ENCODE assay signal across 1 cellular context in genomic region chr7:129611246-129612111, GRCh38.
A peak's percentile ranks its signal among the peaks of the same experiment; 100 is the strongest.
TF ChIP-seq lines count a peak whose summit lies in the region.

Gene NRF1 (plus strand): TSS chr7:129611720. CDS start chr7:129657352, 45,632 bp downstream.

TF ChIP-seq in HepG2, 621 proteins besides CTCF, POLR2A, EP300 and RAD21 (continued from another document and continues in another):
- TF ChIP-seq, protein P1, sequence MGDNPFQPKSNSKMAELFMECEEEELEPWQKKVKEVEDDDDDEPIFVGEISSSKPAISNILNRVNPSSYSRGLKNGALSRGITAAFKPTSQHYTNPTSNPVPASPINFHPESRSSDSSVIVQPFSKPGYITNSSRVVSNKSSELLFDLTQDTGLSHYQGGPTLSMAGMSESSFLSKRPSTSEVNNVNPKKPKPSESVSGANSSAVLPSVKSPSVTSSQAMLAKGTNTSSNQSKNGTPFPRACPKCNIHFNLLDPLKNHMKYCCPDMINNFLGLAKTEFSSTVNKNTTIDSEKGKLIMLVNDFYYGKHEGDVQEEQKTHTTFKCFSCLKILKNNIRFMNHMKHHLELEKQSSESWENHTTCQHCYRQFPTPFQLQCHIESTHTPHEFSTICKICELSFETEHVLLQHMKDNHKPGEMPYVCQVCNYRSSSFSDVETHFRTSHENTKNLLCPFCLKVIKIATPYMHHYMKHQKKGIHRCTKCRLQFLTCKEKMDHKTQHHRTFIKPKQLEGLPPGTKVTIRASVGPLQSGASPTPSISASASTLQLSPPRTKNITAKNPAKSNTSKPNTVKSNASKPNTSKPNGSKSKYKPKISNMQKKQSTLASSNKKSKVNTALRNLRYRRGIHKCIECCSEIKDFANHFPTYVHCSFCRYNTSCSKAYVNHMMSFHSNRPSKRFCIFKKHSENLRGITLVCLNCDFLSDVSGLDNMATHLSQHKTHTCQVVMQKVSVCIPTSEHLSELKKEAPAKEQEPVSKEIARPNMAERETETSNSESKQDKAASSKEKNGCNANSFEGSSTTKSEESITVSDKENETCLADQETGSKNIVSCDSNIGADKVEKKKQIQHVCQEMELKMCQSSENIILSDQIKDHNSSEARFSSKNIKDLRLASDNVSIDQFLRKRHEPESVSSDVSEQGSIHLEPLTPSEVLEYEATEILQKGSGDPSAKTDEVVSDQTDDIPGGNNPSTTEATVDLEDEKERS (CRISPR knock-in tag; IDR thresholded peaks at IDR 0.05), result no peak
- TF ChIP-seq, protein P2, sequence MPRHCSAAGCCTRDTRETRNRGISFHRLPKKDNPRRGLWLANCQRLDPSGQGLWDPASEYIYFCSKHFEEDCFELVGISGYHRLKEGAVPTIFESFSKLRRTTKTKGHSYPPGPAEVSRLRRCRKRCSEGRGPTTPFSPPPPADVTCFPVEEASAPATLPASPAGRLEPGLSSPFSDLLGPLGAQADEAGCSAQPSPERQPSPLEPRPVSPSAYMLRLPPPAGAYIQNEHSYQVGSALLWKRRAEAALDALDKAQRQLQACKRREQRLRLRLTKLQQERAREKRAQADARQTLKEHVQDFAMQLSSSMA (CRISPR knock-in tag; IDR thresholded peaks at IDR 0.05), result peak; percentile 100
- TF ChIP-seq ZNF24 (IDR thresholded peaks at IDR 0.05), result 0 out of 2 replicates have a peak, but pooled peaks have one; percentile 32
- TF ChIP-seq, protein P3, sequence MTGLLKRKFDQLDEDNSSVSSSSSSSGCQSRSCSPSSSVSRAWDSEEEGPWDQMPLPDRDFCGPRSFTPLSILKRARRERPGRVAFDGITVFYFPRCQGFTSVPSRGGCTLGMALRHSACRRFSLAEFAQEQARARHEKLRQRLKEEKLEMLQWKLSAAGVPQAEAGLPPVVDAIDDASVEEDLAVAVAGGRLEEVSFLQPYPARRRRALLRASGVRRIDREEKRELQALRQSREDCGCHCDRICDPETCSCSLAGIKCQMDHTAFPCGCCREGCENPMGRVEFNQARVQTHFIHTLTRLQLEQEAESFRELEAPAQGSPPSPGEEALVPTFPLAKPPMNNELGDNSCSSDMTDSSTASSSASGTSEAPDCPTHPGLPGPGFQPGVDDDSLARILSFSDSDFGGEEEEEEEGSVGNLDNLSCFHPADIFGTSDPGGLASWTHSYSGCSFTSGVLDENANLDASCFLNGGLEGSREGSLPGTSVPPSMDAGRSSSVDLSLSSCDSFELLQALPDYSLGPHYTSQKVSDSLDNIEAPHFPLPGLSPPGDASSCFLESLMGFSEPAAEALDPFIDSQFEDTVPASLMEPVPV (CRISPR knock-in tag; IDR thresholded peaks at IDR 0.05), result 0 out of 2 replicates have a peak, but pooled peaks have one; percentile 51
- TF ChIP-seq YY1 (IDR thresholded peaks at IDR 0.05; ENCODE audit: insufficient read depth, insufficient replicate concordance, low read depth, low read length), result peak; percentile 98
- TF ChIP-seq, protein P4, sequence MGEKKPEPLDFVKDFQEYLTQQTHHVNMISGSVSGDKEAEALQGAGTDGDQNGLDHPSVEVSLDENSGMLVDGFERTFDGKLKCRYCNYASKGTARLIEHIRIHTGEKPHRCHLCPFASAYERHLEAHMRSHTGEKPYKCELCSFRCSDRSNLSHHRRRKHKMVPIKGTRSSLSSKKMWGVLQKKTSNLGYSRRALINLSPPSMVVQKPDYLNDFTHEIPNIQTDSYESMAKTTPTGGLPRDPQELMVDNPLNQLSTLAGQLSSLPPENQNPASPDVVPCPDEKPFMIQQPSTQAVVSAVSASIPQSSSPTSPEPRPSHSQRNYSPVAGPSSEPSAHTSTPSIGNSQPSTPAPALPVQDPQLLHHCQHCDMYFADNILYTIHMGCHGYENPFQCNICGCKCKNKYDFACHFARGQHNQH (CRISPR knock-in tag; IDR thresholded peaks at IDR 0.05), result peak; percentile 48; the same call in 1 of the 2 replicates
- TF ChIP-seq, protein P5, sequence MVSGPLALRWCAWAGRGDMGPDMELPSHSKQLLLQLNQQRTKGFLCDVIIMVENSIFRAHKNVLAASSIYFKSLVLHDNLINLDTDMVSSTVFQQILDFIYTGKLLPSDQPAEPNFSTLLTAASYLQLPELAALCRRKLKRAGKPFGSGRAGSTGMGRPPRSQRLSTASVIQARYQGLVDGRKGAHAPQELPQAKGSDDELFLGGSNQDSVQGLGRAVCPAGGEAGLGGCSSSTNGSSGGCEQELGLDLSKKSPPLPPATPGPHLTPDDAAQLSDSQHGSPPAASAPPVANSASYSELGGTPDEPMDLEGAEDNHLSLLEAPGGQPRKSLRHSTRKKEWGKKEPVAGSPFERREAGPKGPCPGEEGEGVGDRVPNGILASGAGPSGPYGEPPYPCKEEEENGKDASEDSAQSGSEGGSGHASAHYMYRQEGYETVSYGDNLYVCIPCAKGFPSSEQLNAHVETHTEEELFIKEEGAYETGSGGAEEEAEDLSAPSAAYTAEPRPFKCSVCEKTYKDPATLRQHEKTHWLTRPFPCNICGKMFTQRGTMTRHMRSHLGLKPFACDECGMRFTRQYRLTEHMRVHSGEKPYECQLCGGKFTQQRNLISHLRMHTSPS (CRISPR knock-in tag; IDR thresholded peaks at IDR 0.05; ENCODE audit: low read depth), result peak; percentile 24; the same call in 1 of the 2 replicates
- TF ChIP-seq NR2F1 (CRISPR knock-in tag; IDR thresholded peaks at IDR 0.05), result no peak
- TF ChIP-seq, protein P6, sequence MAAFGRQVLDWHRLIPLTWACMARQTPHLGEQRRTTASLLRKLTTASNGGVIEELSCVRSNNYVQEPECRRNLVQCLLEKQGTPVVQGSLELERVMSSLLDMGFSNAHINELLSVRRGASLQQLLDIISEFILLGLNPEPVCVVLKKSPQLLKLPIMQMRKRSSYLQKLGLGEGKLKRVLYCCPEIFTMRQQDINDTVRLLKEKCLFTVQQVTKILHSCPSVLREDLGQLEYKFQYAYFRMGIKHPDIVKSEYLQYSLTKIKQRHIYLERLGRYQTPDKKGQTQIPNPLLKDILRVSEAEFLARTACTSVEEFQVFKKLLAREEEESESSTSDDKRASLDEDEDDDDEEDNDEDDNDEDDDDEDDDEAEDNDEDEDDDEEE (CRISPR knock-in tag; IDR thresholded peaks at IDR 0.05), result peak; percentile 60
- no peak for TF ChIP-seq NR2F6 (IDR thresholded peaks at IDR 0.05)
- peak; percentile 29; the same call in 1 of the 2 replicates for TF ChIP-seq NR2F6 (CRISPR knock-in tag; IDR thresholded peaks at IDR 0.05)
- peak; percentile 48; the same call in 1 of the 2 replicates for TF ChIP-seq ZSCAN9 (CRISPR knock-in tag; IDR thresholded peaks at IDR 0.05; ENCODE audit: borderline replicate concordance)
- TF ChIP-seq HNRNPK (IDR thresholded peaks at IDR 0.05; ENCODE audit: low read depth, low read length, poor library complexity, severe bottlenecking), result peak; percentile 84
- TF ChIP-seq ZNF788 (CRISPR knock-in tag; IDR thresholded peaks at IDR 0.05; ENCODE audit: borderline replicate concordance), result peak; percentile 90
- no peak; the same call in 1 of the 2 replicates for TF ChIP-seq ZSCAN12 (CRISPR knock-in tag; IDR thresholded peaks at IDR 0.05)
- TF ChIP-seq ZNF780A (CRISPR knock-in tag; IDR thresholded peaks at IDR 0.05), result no peak
- peak; percentile 83; the same call in 1 of the 2 replicates for TF ChIP-seq ZNF264 (CRISPR knock-in tag; IDR thresholded peaks at IDR 0.05)
- peak; percentile 61 for TF ChIP-seq ZNF766 (CRISPR knock-in tag; IDR thresholded peaks at IDR 0.05; ENCODE audit: borderline replicate concordance)
- TF ChIP-seq FOXC1 (CRISPR knock-in tag; IDR thresholded peaks at IDR 0.05; ENCODE audit: borderline replicate concordance), result peak; percentile 86; the same call in 1 of the 2 replicates
- 0 out of 2 replicates have a peak, but pooled peaks have one; percentile 59 for TF ChIP-seq ZBTB7A (CRISPR knock-in tag; IDR thresholded peaks at IDR 0.05)
- TF ChIP-seq, protein P7, sequence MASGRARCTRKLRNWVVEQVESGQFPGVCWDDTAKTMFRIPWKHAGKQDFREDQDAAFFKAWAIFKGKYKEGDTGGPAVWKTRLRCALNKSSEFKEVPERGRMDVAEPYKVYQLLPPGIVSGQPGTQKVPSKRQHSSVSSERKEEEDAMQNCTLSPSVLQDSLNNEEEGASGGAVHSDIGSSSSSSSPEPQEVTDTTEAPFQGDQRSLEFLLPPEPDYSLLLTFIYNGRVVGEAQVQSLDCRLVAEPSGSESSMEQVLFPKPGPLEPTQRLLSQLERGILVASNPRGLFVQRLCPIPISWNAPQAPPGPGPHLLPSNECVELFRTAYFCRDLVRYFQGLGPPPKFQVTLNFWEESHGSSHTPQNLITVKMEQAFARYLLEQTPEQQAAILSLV (CRISPR knock-in tag; IDR thresholded peaks at IDR 0.05; ENCODE audit: borderline replicate concordance), result peak; percentile 85; the same call in 1 of the 2 replicates
- no peak for TF ChIP-seq RFXAP (CRISPR knock-in tag; IDR thresholded peaks at IDR 0.05; ENCODE audit: borderline replicate concordance)
- no peak for TF ChIP-seq SNAI1 (CRISPR knock-in tag; IDR thresholded peaks at IDR 0.05; ENCODE audit: borderline replicate concordance)
- TF ChIP-seq ZNF607 (CRISPR knock-in tag; IDR thresholded peaks at IDR 0.05; ENCODE audit: borderline replicate concordance), result peak; percentile 76; the same call in 1 of the 2 replicates
- TF ChIP-seq MXD4 (CRISPR knock-in tag; IDR thresholded peaks at IDR 0.05), result peak; percentile 86
- peak; percentile 11; the same call in 1 of the 2 replicates for TF ChIP-seq KLF12 (CRISPR knock-in tag; IDR thresholded peaks at IDR 0.05; ENCODE audit: borderline replicate concordance)
- TF ChIP-seq KLF11 (CRISPR knock-in tag; IDR thresholded peaks at IDR 0.05), result 0 out of 2 replicates have a peak, but pooled peaks have one; percentile 23
- no peak for TF ChIP-seq ZKSCAN8 (CRISPR knock-in tag; IDR thresholded peaks at IDR 0.05; ENCODE audit: borderline replicate concordance)
- peak; percentile 70 for TF ChIP-seq ZNF430 (CRISPR knock-in tag; IDR thresholded peaks at IDR 0.05)
- peak; percentile 47 for TF ChIP-seq AGO2 (optimal IDR thresholded peaks at IDR 0.05; ENCODE audit: low read depth, low read length)
- peak; percentile 75 for TF ChIP-seq ELF3 (CRISPR knock-in tag; IDR thresholded peaks at IDR 0.05)
- peak; percentile 68 for TF ChIP-seq ZFP91 (CRISPR knock-in tag; IDR thresholded peaks at IDR 0.05; ENCODE audit: borderline replicate concordance)
- TF ChIP-seq, protein P8, sequence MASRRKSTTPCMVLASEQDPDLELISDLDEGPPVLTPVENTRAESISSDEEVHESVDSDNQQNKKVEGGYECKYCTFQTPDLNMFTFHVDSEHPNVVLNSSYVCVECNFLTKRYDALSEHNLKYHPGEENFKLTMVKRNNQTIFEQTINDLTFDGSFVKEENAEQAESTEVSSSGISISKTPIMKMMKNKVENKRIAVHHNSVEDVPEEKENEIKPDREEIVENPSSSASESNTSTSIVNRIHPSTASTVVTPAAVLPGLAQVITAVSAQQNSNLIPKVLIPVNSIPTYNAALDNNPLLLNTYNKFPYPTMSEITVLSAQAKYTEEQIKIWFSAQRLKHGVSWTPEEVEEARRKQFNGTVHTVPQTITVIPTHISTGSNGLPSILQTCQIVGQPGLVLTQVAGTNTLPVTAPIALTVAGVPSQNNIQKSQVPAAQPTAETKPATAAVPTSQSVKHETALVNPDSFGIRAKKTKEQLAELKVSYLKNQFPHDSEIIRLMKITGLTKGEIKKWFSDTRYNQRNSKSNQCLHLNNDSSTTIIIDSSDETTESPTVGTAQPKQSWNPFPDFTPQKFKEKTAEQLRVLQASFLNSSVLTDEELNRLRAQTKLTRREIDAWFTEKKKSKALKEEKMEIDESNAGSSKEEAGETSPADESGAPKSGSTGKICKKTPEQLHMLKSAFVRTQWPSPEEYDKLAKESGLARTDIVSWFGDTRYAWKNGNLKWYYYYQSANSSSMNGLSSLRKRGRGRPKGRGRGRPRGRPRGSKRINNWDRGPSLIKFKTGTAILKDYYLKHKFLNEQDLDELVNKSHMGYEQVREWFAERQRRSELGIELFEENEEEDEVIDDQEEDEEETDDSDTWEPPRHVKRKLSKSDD (CRISPR knock-in tag; IDR thresholded peaks at IDR 0.05; ENCODE audit: low read depth), result peak; percentile 98
- TF ChIP-seq MED8 (CRISPR knock-in tag; IDR thresholded peaks at IDR 0.05; ENCODE audit: insufficient replicate concordance), result peak; percentile 79
- TF ChIP-seq DMAP1 (CRISPR knock-in tag; IDR thresholded peaks at IDR 0.05), result peak; percentile 83
- no peak for TF ChIP-seq CC2D1A (CRISPR knock-in tag; IDR thresholded peaks at IDR 0.05)
- TF ChIP-seq ZNF292 (CRISPR knock-in tag; IDR thresholded peaks at IDR 0.05; ENCODE audit: borderline replicate concordance, low read depth), result no peak
